24 cellular contexts compared by ENCODE assay signal in the genomic region with DNA sequence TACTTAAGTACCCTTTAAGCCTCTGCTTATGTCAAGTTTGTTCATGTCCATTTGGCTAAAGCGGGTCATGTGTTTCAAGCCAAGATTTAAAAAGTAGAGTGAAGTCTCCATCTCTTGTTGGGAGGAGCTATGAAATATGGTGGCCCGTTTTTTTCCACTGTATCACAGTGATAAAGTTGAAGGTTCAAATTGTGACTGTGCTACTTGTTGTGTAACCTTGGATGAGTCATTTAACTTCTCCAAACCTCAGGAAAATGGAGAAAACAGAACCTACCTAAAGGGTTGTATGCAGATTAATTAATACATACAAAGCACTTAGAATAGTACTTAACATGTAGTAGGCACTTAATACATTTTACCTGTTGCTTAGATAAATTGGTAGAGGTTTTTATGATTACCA. TPM values are rescaled to one million over a fixed set of nuclear protein-coding genes. Genes with fewer than 3 reads are reported as not detected.
DNase-seq lines count a peak whose midpoint lies in the region; ATAC-seq and TF ChIP-seq lines count a peak whose summit lies in the region.
"Had no signal": no experiment of that assay in that cellular context is flagged by ENCODE, and none has a peak within 500 bp of the region (broad histone marks: within the 10 kb centered on the region; RNA-seq: fewer than 3 reads in every experiment).

No MANE protein-coding gene starts in this region.

- H3K9me3 Mint-ChIP-seq in MCF 10A (ENCODE audit: unreplicated experiment), result no peaks in the 10 kb centered on the region
- H3K9me3 Mint-ChIP-seq: activated naive CD4-positive, alpha-beta T cell treated with anti-CD3 and anti-CD28 coated beads for 36 hours; activated T-cell treated with anti-CD3 and anti-CD28 coated beads, Interleukin-2, amount 50 U/mL, for 24 hours; type B pancreatic cell had no signal

- CTCF ChIA-PET in MCF 10A (lab: Yijun Ruan, JAX), result no interaction called here

- no TSS peak for BruUV-seq in MCF 10A (replicated peaks; lab: Mats Ljungman, UMichigan)

- no peak overlapping the region for H3K27ac ChIP-seq in breast epithelium
- H3K27ac ChIP-seq: BLaER1, coronary artery, hepatocyte had no signal

- H3K4me3 Mint-ChIP-seq in MCF 10A (ENCODE audit: unreplicated experiment), result no peak overlapping the region
- H3K4me3 Mint-ChIP-seq: activated CD8-positive, alpha-beta T cell treated with anti-CD3 and anti-CD28 coated beads, Interleukin-2, amount 10 ng/mL, durations not matched to agents 7 days and 5 days; activated naive CD4-positive, alpha-beta T cell treated with anti-CD3 and anti-CD28 coated beads for 36 hours; activated T-cell treated with anti-CD3 and anti-CD28 coated beads, Interleukin-2, amount 50 U/mL, for 24 hours; naive thymus-derived CD8-positive, alpha-beta T cell; type B pancreatic cell; WTC11 had no signal

- TF ChIP-seq POLR2A in breast epithelium (IDR thresholded peaks at IDR 0.05), result no peak

- H3K4me1 ChIP-seq in breast epithelium, result no peaks in the 10 kb centered on the region
- H3K4me1 ChIP-seq in mucosa of descending colon (ENCODE audit: low read depth), result no peaks in the 10 kb centered on the region
- H3K4me1 ChIP-seq: BLaER1 had no signal

- intact Hi-C loops in MCF 10A (cut with micrococcal nuclease) (no loop called here), breast epithelium (cut with DNase I; ENCODE audit: low total_unique reads) (no loop called here), mucosa of descending colon (cut with DNase I, micrococcal nuclease) (no loop called here)

- H3K4me1 Mint-ChIP-seq in MCF 10A (ENCODE audit: insufficient read depth, unreplicated experiment), result no peaks in the 10 kb centered on the region

- POLR2A ChIA-PET in MCF 10A (lab: Yijun Ruan, JAX), result interaction anchor here (1.1 kb wide), 1 partner anchor 68 kb away, joined by 3 read pairs; no protein-coding TSS in a partner anchor

- peak overlapping the region; percentile 55 for H3K27ac Mint-ChIP-seq in MCF 10A (ENCODE audit: low read depth, unreplicated experiment)
- H3K27ac Mint-ChIP-seq: activated naive CD4-positive, alpha-beta T cell treated with anti-CD3 and anti-CD28 coated beads for 36 hours; type B pancreatic cell; WTC11 had no signal

- TF ChIP-seq CTCF in MCF 10A (IDR thresholded peaks at IDR 0.05; ENCODE audit: unreplicated experiment), result no peak
- TF ChIP-seq CTCF in breast epithelium (IDR thresholded peaks at IDR 0.05), result no peak
- TF ChIP-seq CTCF in epithelial cell of esophagus (IDR thresholded peaks at IDR 0.05; ENCODE audit: insufficient read depth, low read depth, low read length, missing control alignments), result no peak
- no peak for TF ChIP-seq CTCF in mucosa of descending colon (IDR thresholded peaks at IDR 0.05)

- peak; percentile 37 for DNase-seq in MCF 10A (ENCODE audit: unreplicated experiment)
- DNase-seq in breast epithelium (ENCODE audit: low spot score in 2 of 2), result no peak
- peak; percentile 15 for DNase-seq in OCI-M1 (lab: John Stamatoyannopoulos, UW)
- DNase-seq in epithelial cell of esophagus (ENCODE audit: low read depth), result peak; percentile 29
- no peak for DNase-seq in NCI-H774 (lab: John Stamatoyannopoulos, UW)
- no peak for DNase-seq in HuH-7 (ENCODE audit: low spot score)
- DNase-seq in mucosa of descending colon, result no peak
- DNase-seq: activated CD8-positive, alpha-beta T cell treated with anti-CD3 and anti-CD28 coated beads, Interleukin-2, amount 10 ng/mL, durations not matched to agents 7 days and 5 days; activated naive CD4-positive, alpha-beta T cell treated with anti-CD3 and anti-CD28 coated beads for 36 hours; activated T-cell treated with anti-CD3 and anti-CD28 coated beads, Interleukin-2, amount 50 U/mL, for 24 hours; naive thymus-derived CD8-positive, alpha-beta T cell; NCI-H1048; NCI-H2081 treated with DMSO at 0.1 percent for 48 hours; posterior cingulate gyrus; SHP77 treated with DMSO at 0.1 percent for 48 hours; stimulated activated naive CD8-positive, alpha-beta T cell treated with anti-CD3 and anti-CD28 coated beads, Interleukin-15, Interleukin-2, amounts not matched to agents 100 U/mL and 50 U/mL, for 24 hours; T-helper 2 cell had no signal

- H3K9me3 ChIP-seq in breast epithelium (no peaks in the 10 kb centered on the region), mucosa of descending colon (no peaks in the 10 kb centered on the region)
- H3K9me3 ChIP-seq: BLaER1 had no signal

- no peaks in the 10 kb centered on the region for H3K36me3 ChIP-seq in breast epithelium
- no peaks in the 10 kb centered on the region for H3K36me3 ChIP-seq in mucosa of descending colon (ENCODE audit: low read depth)

- no peaks in the 10 kb centered on the region for H3K27me3 Mint-ChIP-seq in MCF 10A (ENCODE audit: insufficient read depth, unreplicated experiment)
- H3K27me3 Mint-ChIP-seq: activated T-cell treated with anti-CD3 and anti-CD28 coated beads, Interleukin-2, amount 50 U/mL, for 24 hours; naive thymus-derived CD8-positive, alpha-beta T cell; type B pancreatic cell had no signal

- H3K36me3 Mint-ChIP-seq in MCF 10A (ENCODE audit: insufficient read depth, unreplicated experiment), result peaks cover 21% of the 10 kb centered on the region
- H3K36me3 Mint-ChIP-seq: type B pancreatic cell had no signal

- no peak for ATAC-seq in HG03521 (IDR thresholded peaks at IDR 0.05; ENCODE audit: unreplicated experiment)
- ATAC-seq in mucosa of descending colon, result no peak
- ATAC-seq: activated CD8-positive, alpha-beta T cell treated with anti-CD3 and anti-CD28 coated beads, Interleukin-2, amount 10 ng/mL, durations not matched to agents 7 days and 5 days; naive thymus-derived CD8-positive, alpha-beta T cell; stimulated activated naive CD8-positive, alpha-beta T cell treated with anti-CD3 and anti-CD28 coated beads, Interleukin-15, Interleukin-2, amounts not matched to agents 100 U/mL and 50 U/mL, for 24 hours; WTC11 had no signal

- H3K4me3 ChIP-seq in breast epithelium, result no peak overlapping the region
- H3K4me3 ChIP-seq in epithelial cell of esophagus (ENCODE audit: low read length), result no peak overlapping the region
- H3K4me3 ChIP-seq in mucosa of descending colon, result no peak overlapping the region
- H3K4me3 ChIP-seq: BLaER1, coronary artery, hepatocyte, lung had no signal

- H3K27me3 ChIP-seq in breast epithelium, result no peaks in the 10 kb centered on the region
- H3K27me3 ChIP-seq: BLaER1, hepatocyte had no signal

RNA-seq across cellular contexts. Expression of gene SNAPC5, which starts 43.4 kb away (rescaled TPM):
- 22.9 and 24.6 TPM in 2 replicates for total RNA-seq in MCF 10A (2022)
- 10 to 100 TPM; 26.9 to 35.1 (median 31.5) TPM for total RNA-seq in breast epithelium
- total RNA-seq in mucosa of descending colon, result 10 to 100 TPM; 17.5 to 31.8 (median 21.1) TPM

RNA-seq across cellular contexts. Expression of gene RPL4, which starts 50.5 kb away (rescaled TPM):
- total RNA-seq in MCF 10A (2022), result 5,336 and 5,631 TPM in 2 replicates
- 1,000 to 10,000 TPM; 3,770 to 3,861 (median 3,828) TPM for total RNA-seq in breast epithelium
- total RNA-seq in mucosa of descending colon, result 1,000 to 10,000 TPM; 1,087 to 1,829 (median 1,623) TPM

RNA-seq across cellular contexts. Expression of gene ZWILCH, which starts 51.0 kb away (rescaled TPM):
- total RNA-seq in MCF 10A (2022) (20.8 and 27.4 TPM in 2 replicates), breast epithelium (1 to 10 TPM; 4.0 to 8.2 (median 7.6) TPM), mucosa of descending colon (10 to 100 TPM in 1 of 3 donors, 1 to 10 TPM in 2; 4.8 to 11.7 (median 5.8) TPM)

Comparison
In these comparisons a context has a peak if more than half of its experiments do, and no peak if none do; other contexts are left out.
1. DNase-seq: peak in MCF 10A (single experiment), OCI-M1 (single experiment) and epithelial cell of esophagus (single experiment); none in breast epithelium (0 of 2), NCI-H774 (single experiment), HuH-7 (single experiment) and mucosa of descending colon (0 of 3).